ENCODE assay signal across 24 cellular contexts in the genomic region with DNA sequence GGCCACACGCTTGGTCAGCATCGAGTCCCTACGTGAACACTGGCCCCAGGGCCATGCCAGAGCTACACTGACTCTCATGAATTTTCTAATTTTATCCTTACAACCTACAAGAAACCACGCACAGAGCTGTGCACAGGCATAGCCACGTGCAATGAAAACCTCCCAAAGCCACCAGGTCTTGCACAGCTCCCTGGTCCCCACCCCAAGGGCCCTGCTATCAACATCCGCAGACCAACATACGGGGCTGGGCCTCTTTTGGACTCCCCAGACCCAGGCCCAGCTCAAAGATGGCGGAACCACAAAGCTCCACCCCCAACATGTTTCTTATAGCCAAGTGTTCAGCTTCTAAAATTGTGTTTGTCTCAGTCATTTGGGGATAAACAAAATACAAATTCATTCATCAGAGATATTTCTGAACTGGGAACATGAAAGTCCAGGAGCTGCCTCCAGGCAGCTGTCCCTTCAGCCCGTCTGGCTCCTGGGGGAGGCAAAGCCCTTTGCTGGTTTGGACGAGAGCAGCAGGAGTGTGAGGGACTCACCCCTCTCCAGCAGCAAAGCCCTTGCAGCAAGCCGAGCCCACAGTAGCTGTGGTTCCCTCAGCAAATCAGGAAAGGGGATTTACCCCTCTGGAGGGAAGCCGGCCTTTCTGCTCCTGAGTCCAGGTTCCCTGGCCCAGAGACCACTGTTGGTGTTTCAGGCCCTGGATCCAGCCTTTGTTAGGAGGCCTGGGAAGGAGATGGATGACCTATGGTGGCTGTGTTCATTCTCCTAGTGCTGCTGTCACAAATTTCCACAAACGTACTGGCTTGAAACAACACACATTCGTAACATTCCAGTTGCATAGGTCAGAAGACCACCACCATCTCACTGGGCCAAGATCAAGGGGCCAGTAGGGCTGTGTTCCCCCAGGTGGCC.
A peak's percentile ranks its signal among the peaks of the same experiment; 100 is the strongest.
DNase-seq lines count a peak whose midpoint lies in the region; ATAC-seq and TF ChIP-seq lines count a peak whose summit lies in the region.
"Had no signal": no experiment of that assay in that cellular context is flagged by ENCODE, and none has a peak within 500 bp of the region (broad histone marks: within the 10 kb centered on the region; RNA-seq: fewer than 3 reads in every experiment).

No MANE protein-coding gene starts in this region.

- H3K9ac ChIP-seq in trophoblast cell (ENCODE audit: low read length), result no peak overlapping the region
- H3K9ac ChIP-seq in GM23248, result no peak overlapping the region

- no peaks in the 10 kb centered on the region for H4K20me1 ChIP-seq in GM23248 (ENCODE audit: insufficient read depth)

- H3K27me3 ChIP-seq in trophoblast cell (ENCODE audit: insufficient read depth, low read length), result no peaks in the 10 kb centered on the region
- H3K27me3 ChIP-seq in GM23248 (replicated peaks; ENCODE audit: insufficient read depth), result 0 out of 2 replicates have a peak, but pooled peaks cover 4% of the 10 kb centered on the region
- H3K27me3 ChIP-seq: BE2C had no signal

- H3K9me2 ChIP-seq in GM23248 (ENCODE audit: insufficient read depth), result no peaks in the 10 kb centered on the region

- no peak overlapping the region for H2BK12ac ChIP-seq in trophoblast cell (ENCODE audit: low read length)

- WGBS in trophoblast cell (ENCODE audit: extremely low coverage, insufficient coverage, insufficient read length), result no CpG with 5 or more reads among the region's 14 CpGs
- 42 to 43% methylated on average over 14 of the region's 14 CpGs for WGBS in GM23248 (ENCODE audit: low coverage in 1 of 2, low lambda C conversion rate in 2 of 2, missing lambda C conversion rate in 2 of 2), 2 experiments

- no peak overlapping the region for H3K18ac ChIP-seq in trophoblast cell (ENCODE audit: low read length)

- H2BK5ac ChIP-seq in trophoblast cell (ENCODE audit: low read depth, low read length, poor library complexity), result no peak overlapping the region

- POLR2A ChIA-PET in RWPE1 (lab: Yijun Ruan, JAX; ENCODE audit: low non-redundant PET), result interaction anchor here (0.6 kb wide), 1 partner anchor 190 kb away, joined by 3 read pairs; no protein-coding TSS in a partner anchor

- H3K4me3 ChIP-seq in trophoblast cell (ENCODE audit: low read depth, low read length), result no peak overlapping the region
- no peak overlapping the region for H3K4me3 ChIP-seq in GM23248
- H3K4me3 ChIP-seq: A549, GM12878 had no signal

- no peak overlapping the region for H4K8ac ChIP-seq in trophoblast cell (ENCODE audit: low read depth, low read length)

- H3K79me2 ChIP-seq in trophoblast cell (ENCODE audit: control insufficient read depth, insufficient read depth, low read length, poor library complexity), result no peaks in the 10 kb centered on the region
- H3K79me2 ChIP-seq in GM23248 (ENCODE audit: insufficient read depth), result no peaks in the 10 kb centered on the region

- H3K27ac ChIP-seq in RWPE1, result 0 out of 2 replicates have a peak overlapping the region, but pooled peaks have one; percentile 5
- H3K27ac ChIP-seq in trophoblast cell (ENCODE audit: low read depth, low read length), result no peak overlapping the region
- no peak overlapping the region for H3K27ac ChIP-seq in GM23248
- H3K27ac ChIP-seq: A549 had no signal

- CTCF ChIA-PET in RWPE1 (lab: Yijun Ruan, JAX), result interaction anchor here (0.6 to 0.9 kb wide), 3 partner anchors 9 to 347 kb away, joined by 3 to 4 read pairs (median 4); no protein-coding TSS in a partner anchor

- no peak overlapping the region for H2BK120ac ChIP-seq in trophoblast cell (ENCODE audit: insufficient read depth, low read length, poor library complexity)

- H2AFZ ChIP-seq in trophoblast cell (ENCODE audit: insufficient read depth, low read length, poor library complexity) (no peak overlapping the region), GM23248 (no peak overlapping the region)

- no peak for TF ChIP-seq CTCF in RWPE1 (conservative IDR thresholded peaks at IDR 0.05; ENCODE audit: low read depth)

- DNase-seq in cardiac septum (ENCODE audit: low spot score) (peak; percentile 56), left cardiac atrium (no peak), RWPE1 (ENCODE audit: low spot score) (no peak), mesenteric fat pad (ENCODE audit: low spot score) (peak; percentile 76), trophoblast cell (no peak), HuH-7.5 (ENCODE audit: low spot score) (no peak), GM23248 (no peak)
- DNase-seq: BE2C; CD4-positive, alpha-beta memory T cell; DMS 273 treated with DMSO at 0.1 percent for 48 hours; DMS79 treated with DMSO at 0.1 percent for 48 hours; IMR-90; MV-4-11; NCI-H1694; NCI-H2081; NCI-H2171; NCI-H345; NCI-H524; NCI-H774; NK-92 treated with Interleukin-12 subunit alpha and Interleukin-12 subunit beta, amount 100 ng/mL, for 24 hours had no signal

- no peak overlapping the region for H3K14ac ChIP-seq in trophoblast cell (ENCODE audit: low read length)

- no peaks in the 10 kb centered on the region for H3F3A ChIP-seq in GM23248 (ENCODE audit: insufficient read depth)

- no peak overlapping the region for H3K4me2 ChIP-seq in trophoblast cell (ENCODE audit: low read length)
- H3K4me2 ChIP-seq in GM23248 (ENCODE audit: unreplicated experiment), result no peak overlapping the region
- H3K4me2 ChIP-seq: A549 had no signal

- H3K23ac ChIP-seq in trophoblast cell (ENCODE audit: low read length), result no peak overlapping the region

- H4K12ac ChIP-seq in trophoblast cell (ENCODE audit: low read depth, low read length), result no peak overlapping the region

- H3K9me3 ChIP-seq in trophoblast cell (ENCODE audit: insufficient read depth, low read depth, low read length) (peaks cover 6% of the 10 kb centered on the region), GM23248 (ENCODE audit: low read depth) (no peaks in the 10 kb centered on the region)
- H3K9me3 ChIP-seq: A549, BE2C, Caco-2 had no signal

- in situ Hi-C loops in GM23248 (cut with MboI), result no loop called here

- H3K36me3 ChIP-seq in trophoblast cell (ENCODE audit: control insufficient read depth in 1 of 2, insufficient read depth in 2 of 2, low read length in 2 of 2) (no peaks in the 10 kb centered on the region), GM23248 (ENCODE audit: low read depth) (no peaks in the 10 kb centered on the region)
- H3K36me3 ChIP-seq: BE2C had no signal

- intact Hi-C loops in cardiac septum (cut with DNase I), result no loop called here
- intact Hi-C loops in left cardiac atrium (cut with DNase I), result no loop called here

- H3K4ac ChIP-seq in trophoblast cell (ENCODE audit: low read depth, low read length), result no peak overlapping the region

- ATAC-seq in left cardiac atrium, result no peak
- ATAC-seq: A549, GM12878, HCT116 had no signal

- H2AK5ac ChIP-seq in trophoblast cell (ENCODE audit: low read length), result no peak overlapping the region

- H3K4me1 ChIP-seq in trophoblast cell (ENCODE audit: control insufficient read depth in 1 of 2, insufficient read depth in 2 of 2, low read length in 2 of 2) (no peaks in the 10 kb centered on the region), GM23248 (ENCODE audit: insufficient read depth) (no peaks in the 10 kb centered on the region)
- H3K4me1 ChIP-seq: A549, Caco-2 had no signal

- no peak overlapping the region for H4K91ac ChIP-seq in trophoblast cell (ENCODE audit: low read depth, low read length)

- no peaks in the 10 kb centered on the region for H3K79me1 ChIP-seq in trophoblast cell (ENCODE audit: low read length)

Comparison
In these comparisons a context has a peak if more than half of its experiments do, and no peak if none do; other contexts are left out.
1. DNase-seq: peak in cardiac septum (single experiment) and mesenteric fat pad (single experiment); none in left cardiac atrium (single experiment), RWPE1 (single experiment), trophoblast cell (0 of 2), HuH-7.5 (single experiment) and GM23248 (single experiment).